In genomic region chr4:82642321-82642720, GRCh38 we compare ENCODE assay signal across 31 cellular contexts.
"Had no signal": no experiment of that assay in that cellular context is flagged by ENCODE, and none has a peak within 500 bp of the region (broad histone marks: within the 10 kb centered on the region; RNA-seq: fewer than 3 reads in every experiment).

No MANE protein-coding gene starts in this region.

- H3K4me1 ChIP-seq: breast epithelium, pancreas, prostate gland, sigmoid colon, vagina had no signal

- H3K27ac Mint-ChIP-seq: activated CD4-positive, alpha-beta memory T cell treated with anti-CD3 and anti-CD28 coated beads, Interleukin-2, amount 10 ng/mL, durations not matched to agents 7 days and 5 days; activated CD4-positive, alpha-beta T cell treated with anti-CD3 and anti-CD28 coated beads, Interleukin-2, amount 10 ng/mL, durations not matched to agents 7 days and 5 days; activated T-cell treated with anti-CD3 and anti-CD28 coated beads, Interleukin-2, amount 50 U/mL, for 24 hours; immature natural killer cell; naive thymus-derived CD8-positive, alpha-beta T cell; stimulated activated effector memory CD8-positive, alpha-beta T cell treated with anti-CD3 and anti-CD28 coated beads, Interleukin-12 subunit alpha, Interleukin-12 subunit beta, amount 100 ng/mL, for 72 hours; stimulated activated naive CD8-positive, alpha-beta T cell treated with anti-CD3 and anti-CD28 coated beads, Interleukin-15, amount 100 ng/mL, for 72 hours; type B pancreatic cell; WTC11 had no signal

- DNase-seq: activated CD4-positive, alpha-beta memory T cell treated with anti-CD3 and anti-CD28 coated beads, Interleukin-2, amount 10 ng/mL, durations not matched to agents 7 days and 5 days; activated CD4-positive, alpha-beta T cell treated with anti-CD3 and anti-CD28 coated beads for 1 hour; activated CD4-positive, alpha-beta T cell treated with anti-CD3 and anti-CD28 coated beads, Interleukin-2, amount 10 ng/mL, durations not matched to agents 7 days and 5 days; activated CD8-positive, alpha-beta memory T cell treated with anti-CD3 and anti-CD28 coated beads, Interleukin-2, amount 50 U/mL, for 48 hours; activated gamma-delta T cell; activated naive CD4-positive, alpha-beta T cell treated with anti-CD3 and anti-CD28 coated beads, Interleukin-2, amount 50 U/mL, for 16 hours; activated T-cell treated with anti-CD3 and anti-CD28 coated beads, Interleukin-2, amount 50 U/mL, for 24 hours; central memory CD4-positive, alpha-beta T cell; foreskin fibroblast; head of caudate nucleus; hypothalamus; immature natural killer cell; kidney; left colon; midbrain; naive thymus-derived CD8-positive, alpha-beta T cell; nucleus accumbens; pancreas; retina; sigmoid colon; small intestine; stimulated activated CD4-positive, alpha-beta T cell treated with anti-CD3 and anti-CD28 coated beads, Interleukin-4, amount 100 ng/mL, for 24 hours; stimulated activated naive CD8-positive, alpha-beta T cell treated with anti-CD3 and anti-CD28 coated beads, Interleukin-15, amount 100 ng/mL, for 72 hours; substantia nigra had no signal

- H3K9me3 ChIP-seq: breast epithelium, pancreas, prostate gland, sigmoid colon, vagina had no signal

- H3K27me3 ChIP-seq: breast epithelium, pancreas, sigmoid colon, vagina had no signal

- H3K4me3 ChIP-seq: breast epithelium, pancreas, prostate gland, sigmoid colon, vagina had no signal

- H3K27me3 Mint-ChIP-seq: stimulated activated naive CD8-positive, alpha-beta T cell treated with anti-CD3 and anti-CD28 coated beads, Interleukin-15, amount 100 ng/mL, for 72 hours; type B pancreatic cell had no signal

- H3K36me3 Mint-ChIP-seq: naive thymus-derived CD8-positive, alpha-beta T cell; stimulated activated effector memory CD8-positive, alpha-beta T cell treated with anti-CD3 and anti-CD28 coated beads, Interleukin-12 subunit alpha, Interleukin-12 subunit beta, amount 100 ng/mL, for 72 hours; WTC11 had no signal

- H3K9me3 Mint-ChIP-seq: activated CD4-positive, alpha-beta memory T cell treated with anti-CD3 and anti-CD28 coated beads, Interleukin-2, amount 10 ng/mL, durations not matched to agents 7 days and 5 days; activated CD4-positive, alpha-beta T cell treated with anti-CD3 and anti-CD28 coated beads, Interleukin-2, amount 10 ng/mL, durations not matched to agents 7 days and 5 days; activated T-cell treated with anti-CD3 and anti-CD28 coated beads, Interleukin-2, amount 50 U/mL, for 24 hours; neural crest cell; stimulated activated effector memory CD8-positive, alpha-beta T cell treated with anti-CD3 and anti-CD28 coated beads, Interleukin-12 subunit alpha, Interleukin-12 subunit beta, amount 100 ng/mL, for 72 hours; stimulated activated naive CD8-positive, alpha-beta T cell treated with anti-CD3 and anti-CD28 coated beads, Interleukin-15, amount 100 ng/mL, for 72 hours; type B pancreatic cell; WTC11 had no signal

- H3K36me3 ChIP-seq: breast epithelium, pancreas, prostate gland, sigmoid colon, vagina had no signal

- ATAC-seq: left colon; naive thymus-derived CD8-positive, alpha-beta T cell; stimulated activated effector memory CD8-positive, alpha-beta T cell treated with anti-CD3 and anti-CD28 coated beads, Interleukin-12 subunit alpha, Interleukin-12 subunit beta, amount 100 ng/mL, for 72 hours; stimulated activated naive CD8-positive, alpha-beta T cell treated with anti-CD3 and anti-CD28 coated beads, Interleukin-15, amount 100 ng/mL, for 72 hours; WTC11 had no signal

- H3K4me3 Mint-ChIP-seq: activated CD4-positive, alpha-beta memory T cell treated with anti-CD3 and anti-CD28 coated beads, Interleukin-2, amount 10 ng/mL, durations not matched to agents 7 days and 5 days; activated CD4-positive, alpha-beta T cell treated with anti-CD3 and anti-CD28 coated beads, Interleukin-2, amount 10 ng/mL, durations not matched to agents 7 days and 5 days; activated T-cell treated with anti-CD3 and anti-CD28 coated beads, Interleukin-2, amount 50 U/mL, for 24 hours; immature natural killer cell; naive thymus-derived CD8-positive, alpha-beta T cell; neural crest cell; stimulated activated effector memory CD8-positive, alpha-beta T cell treated with anti-CD3 and anti-CD28 coated beads, Interleukin-12 subunit alpha, Interleukin-12 subunit beta, amount 100 ng/mL, for 72 hours; stimulated activated naive CD8-positive, alpha-beta T cell treated with anti-CD3 and anti-CD28 coated beads, Interleukin-15, amount 100 ng/mL, for 72 hours; type B pancreatic cell; WTC11 had no signal

- H3K27ac ChIP-seq: breast epithelium, pancreas, prostate gland, sigmoid colon, vagina had no signal

- H3K4me1 Mint-ChIP-seq: activated CD4-positive, alpha-beta memory T cell treated with anti-CD3 and anti-CD28 coated beads, Interleukin-2, amount 10 ng/mL, durations not matched to agents 7 days and 5 days; activated CD4-positive, alpha-beta T cell treated with anti-CD3 and anti-CD28 coated beads, Interleukin-2, amount 10 ng/mL, durations not matched to agents 7 days and 5 days; naive thymus-derived CD8-positive, alpha-beta T cell; stimulated activated effector memory CD8-positive, alpha-beta T cell treated with anti-CD3 and anti-CD28 coated beads, Interleukin-12 subunit alpha, Interleukin-12 subunit beta, amount 100 ng/mL, for 72 hours; stimulated activated naive CD8-positive, alpha-beta T cell treated with anti-CD3 and anti-CD28 coated beads, Interleukin-15, amount 100 ng/mL, for 72 hours had no signal
